8 cellular contexts compared by ENCODE assay signal in the genomic region with DNA sequence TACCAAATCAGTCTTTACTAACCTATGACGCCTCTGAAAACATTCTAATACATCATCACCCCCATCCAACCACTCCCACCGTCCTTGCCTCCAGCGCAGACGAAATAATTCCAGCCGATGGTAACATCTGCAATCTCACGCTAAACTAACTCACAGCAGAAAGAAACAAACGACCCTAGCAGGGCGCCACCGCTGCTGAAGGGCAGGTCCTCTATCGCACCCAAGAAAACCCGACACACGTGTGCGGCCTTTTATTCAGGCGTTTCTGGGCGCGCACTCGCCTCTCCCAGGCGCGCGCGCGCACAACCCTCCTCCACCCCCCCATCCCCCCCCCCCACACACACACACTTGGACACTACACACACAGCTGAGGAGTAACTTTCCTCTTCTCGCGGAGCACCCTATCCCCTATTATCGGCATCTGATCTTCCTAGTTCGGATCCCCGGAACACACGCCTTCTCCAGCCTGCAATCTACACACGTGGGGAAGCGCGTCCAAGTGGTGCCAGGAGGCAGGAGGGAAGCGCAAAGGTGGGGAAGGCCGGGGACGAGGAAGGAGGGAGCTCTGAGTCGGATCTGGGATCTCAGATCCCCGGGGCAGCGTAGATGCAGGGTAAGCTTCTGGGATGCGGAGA. TPM values are rescaled to one million over a fixed set of nuclear protein-coding genes. Genes with fewer than 3 reads are reported as not detected.
DNase-seq lines count a peak whose midpoint lies in the region; ATAC-seq and TF ChIP-seq lines count a peak whose summit lies in the region.

No MANE protein-coding gene starts in this region.

- no CpG with 5 or more reads among the region's 38 CpGs for WGBS in mesendoderm (ENCODE audit: extremely low coverage, insufficient coverage, low lambda C conversion rate)
- WGBS in stomach, 5 donors, result 1 to 2% (median 1%) methylated on average over 35 to 38 of the region's 38 CpGs

- peak overlapping the region; percentile 99 for H3K4me2 ChIP-seq in mesendoderm (ENCODE audit: low read length)

- H2BK15ac ChIP-seq in mesendoderm (replicated peaks; ENCODE audit: low read depth), result no peak overlapping the region

- POLR2A ChIA-PET in activated B cell treated with CpG ODN at 0.5 μM for 24 hours (lab: Charles Lee), result interaction anchor here (0.6 to 5.2 kb wide), 16 partner anchors 12 to 632 kb away, joined by 3 to 34 read pairs (median 5); a partner anchor contains a TSS

- no peak overlapping the region for H3K23ac ChIP-seq in mesendoderm (ENCODE audit: low read length)

- TF ChIP-seq EP300 in stomach (IDR thresholded peaks at IDR 0.05), result no peak

- H2BK5ac ChIP-seq in mesendoderm (ENCODE audit: low read length), result no peak overlapping the region

- peaks cover 48% of the 10 kb centered on the region for H3K4me1 Mint-ChIP-seq in activated B cell treated with CpG ODN at 0.5 μM for 24 hours

- peak; percentile 4 for ATAC-seq in activated B cell treated with CpG ODN at 0.5 μM for 24 hours (ENCODE audit: low read depth)
- no peak for ATAC-seq in HG03196 (IDR thresholded peaks at IDR 0.05; ENCODE audit: unreplicated experiment)

- no peak overlapping the region for H4K5ac ChIP-seq in mesendoderm (ENCODE audit: low read length)

- peak overlapping the region; percentile 86 for H3K4me3 ChIP-seq in endocrine pancreas (ENCODE audit: control insufficient read depth, insufficient read depth, low read length)
- H3K4me3 ChIP-seq in mesendoderm (ENCODE audit: low read length), result peak overlapping the region; percentile 80
- H3K4me3 ChIP-seq in stomach, result peak overlapping the region; percentile 74 to 92 (median 86)

- H3K4me1 ChIP-seq in endocrine pancreas (ENCODE audit: control insufficient read depth, insufficient read depth, low read length) (peaks cover 5% of the 10 kb centered on the region), mesendoderm (ENCODE audit: control insufficient read depth, low read depth, low read length) (peaks cover 13% of the 10 kb centered on the region), stomach (peaks cover 18 to 63% (median 46%) of the 10 kb centered on the region in 4 donors)

- H3K9ac ChIP-seq in endocrine pancreas (ENCODE audit: control insufficient read depth, insufficient read depth, low read length) (peak overlapping the region; percentile 88), mesendoderm (ENCODE audit: low read length) (peak overlapping the region; percentile 60)

- no peaks in the 10 kb centered on the region for H3K9me3 Mint-ChIP-seq in activated B cell treated with CpG ODN at 0.5 μM for 24 hours

- H3K27me3 Mint-ChIP-seq in activated B cell treated with CpG ODN at 0.5 μM for 24 hours, result no peaks in the 10 kb centered on the region

- peak; percentile 48 to 66 for DNase-seq in NCI-H2081 (lab: John Stamatoyannopoulos, UW)
- DNase-seq in NCI-H2081 treated with DMSO at 0.1 percent for 48 hours (lab: John Stamatoyannopoulos, UW), result no peak
- DNase-seq in NCI-H146 treated with DMSO at 0.1 percent for 48 hours (lab: John Stamatoyannopoulos, UW; ENCODE audit: unreplicated experiment), result peak; percentile 50
- DNase-seq in activated B cell treated with CpG ODN at 0.5 μM for 24 hours, result peak; percentile 32
- DNase-seq in mesendoderm, result peak; percentile 71
- DNase-seq in stomach, result no peak

- intact Hi-C loops in activated B cell treated with CpG ODN at 0.5 μM for 24 hours (cut with micrococcal nuclease), result loop anchor here (1.0 to 2.0 kb wide), 12 partner anchors 15 to 329 kb away; a partner anchor contains a TSS
- intact Hi-C loops in stomach (cut with DNase I; ENCODE audit: low total_unique reads), result no loop called here

- TF ChIP-seq CTCF in activated B cell treated with CpG ODN at 0.5 μM for 24 hours (IDR thresholded peaks at IDR 0.05) (no peak), stomach (IDR thresholded peaks at IDR 0.05) (no peak)

- no peak overlapping the region for H3K4ac ChIP-seq in mesendoderm (ENCODE audit: low read depth, low read length)

- CTCF ChIA-PET in activated B cell treated with CpG ODN at 0.5 μM for 24 hours (lab: Charles Lee), result interaction anchor here (1.0 to 4.3 kb wide), 4 partner anchors 29 to 88 kb away, joined by 3 to 15 read pairs (median 3); a partner anchor contains a TSS

- peak overlapping the region; percentile 91 for H3K56ac ChIP-seq in mesendoderm (ENCODE audit: low read length)

- H3K27ac ChIP-seq in mesendoderm (ENCODE audit: low read depth, low read length) (no peak overlapping the region), stomach (peak overlapping the region in 4 of 5 donors; percentile 86 to 94 (median 90))

- peaks cover 7% of the 10 kb centered on the region for H3K36me3 Mint-ChIP-seq in activated B cell treated with CpG ODN at 0.5 μM for 24 hours (ENCODE audit: low read depth)

- H2AK5ac ChIP-seq in mesendoderm (ENCODE audit: low read length), result no peak overlapping the region

- H3K27ac Mint-ChIP-seq in activated B cell treated with CpG ODN at 0.5 μM for 24 hours, result peak overlapping the region; percentile 85

- peaks cover 13% of the 10 kb centered on the region for H3K79me2 ChIP-seq in mesendoderm (ENCODE audit: control insufficient read depth, insufficient read depth, low read length)

- no peak overlapping the region for H3K18ac ChIP-seq in mesendoderm (ENCODE audit: low read length)

- H4K8ac ChIP-seq in mesendoderm (ENCODE audit: low read depth, low read length), result no peak overlapping the region

- TF ChIP-seq POLR2A in stomach (IDR thresholded peaks at IDR 0.05), result no peak

- H3K4me3 Mint-ChIP-seq in activated B cell treated with CpG ODN at 0.5 μM for 24 hours, result peak overlapping the region; percentile 90

- H3K27me3 ChIP-seq in endocrine pancreas (ENCODE audit: control insufficient read depth, insufficient read depth, low read length), result no peaks in the 10 kb centered on the region
- peaks cover 2% of the 10 kb centered on the region for H3K27me3 ChIP-seq in mesendoderm (ENCODE audit: insufficient read depth, low read length, poor library complexity)
- no peaks in the 10 kb centered on the region for H3K27me3 ChIP-seq in stomach

- H3K79me1 ChIP-seq in mesendoderm (ENCODE audit: low read length), result peaks cover 11% of the 10 kb centered on the region

- H3K9me3 ChIP-seq in endocrine pancreas (ENCODE audit: control insufficient read depth, low read length) (no peaks in the 10 kb centered on the region), stomach (no peaks in the 10 kb centered on the region)

- H2BK120ac ChIP-seq in mesendoderm (ENCODE audit: low read depth, low read length), result no peak overlapping the region

- H3K36me3 ChIP-seq in endocrine pancreas (ENCODE audit: control insufficient read depth, insufficient read depth, low read length) (no peaks in the 10 kb centered on the region), mesendoderm (ENCODE audit: control insufficient read depth, insufficient read depth, low read length) (no peaks in the 10 kb centered on the region), stomach (no peaks in the 10 kb centered on the region)

RNA-seq across cellular contexts. Expression of a gene that starts 1.4 kb away (rescaled TPM):
- total RNA-seq in activated B cell treated with CpG ODN at 0.5 μM for 24 hours (8.3 and 8.4 TPM in 2 replicates), stomach (10 to 100 TPM in 4 of 5 donors, 1 to 10 TPM in 1; 7.6 to 29.4 (median 17.1) TPM)
- 3.1 TPM for polyA plus RNA-seq in mesendoderm (2013, experiment 1 of 2)
- 3.1 TPM for polyA plus RNA-seq in mesendoderm (2013, experiment 2 of 2)
- polyA plus RNA-seq in stomach, result 1 to 10 TPM in 2 of 3 donors, under 1 TPM in 1; 0.76 to 5.3 (median 1.1) TPM

Comparison
In these comparisons a context has a peak if more than half of its experiments do, and no peak if none do; other contexts are left out.
1. DNase-seq: peak in NCI-H2081 (2 of 2), NCI-H146 treated with DMSO at 0.1 percent for 48 hours (single experiment), activated B cell treated with CpG ODN at 0.5 μM for 24 hours (single experiment) and mesendoderm (single experiment); none in NCI-H2081 treated with DMSO at 0.1 percent for 48 hours (single experiment) and stomach (single experiment).
2. Peak in every context shown above with its lines, with median percentiles within 50 percentile points of each other: H3K4me3 ChIP-seq.